Comparison of ENCODE assay signal across 8 cellular contexts in the genomic region with DNA sequence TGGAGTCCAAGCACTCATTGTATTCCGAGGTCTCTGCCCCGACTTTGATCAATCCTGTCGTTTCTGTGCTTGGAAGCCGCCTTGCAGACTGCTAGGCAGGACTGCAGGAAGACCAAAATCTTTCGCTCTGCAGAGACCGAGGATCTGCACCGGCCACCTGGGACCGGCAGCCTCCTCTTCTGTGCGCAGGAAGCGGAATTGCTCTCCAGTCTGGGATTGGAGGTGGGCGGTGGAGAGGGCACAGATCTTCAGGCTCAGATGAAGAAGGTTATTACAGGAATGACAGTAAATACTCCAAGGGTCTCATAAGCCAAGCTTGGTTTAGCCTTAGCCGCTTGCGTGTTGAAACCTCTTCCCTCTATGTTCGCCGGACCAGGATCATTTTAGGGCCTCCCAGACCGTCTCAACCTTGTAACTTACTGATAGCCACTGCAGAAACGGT. TPM values are rescaled to one million over a fixed set of nuclear protein-coding genes. Genes with fewer than 3 reads are reported as not detected.
DNase-seq lines count a peak whose midpoint lies in the region; ATAC-seq, FAIRE-seq and TF ChIP-seq lines count a peak whose summit lies in the region.

No MANE protein-coding gene starts in this region.

- TF ChIP-seq CTCF in GM23338 (conservative IDR thresholded peaks at IDR 0.05; ENCODE audit: low read depth in 2 of 2) (no peak), choroid plexus epithelial cell (conservative IDR thresholded peaks at IDR 0.05; ENCODE audit: low read depth, low read length) (no peak), HepG2 (CRISPR knock-in tag; IDR thresholded peaks at IDR 0.05) (no peak)

- peaks cover 8% of the 10 kb centered on the region for H3K27me3 Mint-ChIP-seq in GM23338 (ENCODE audit: insufficient read depth, low read depth, poor library complexity)

- TF ChIP-seq RAD21 in HepG2 (CRISPR knock-in tag; IDR thresholded peaks at IDR 0.05) = no peak

- ATAC-seq in GM23338 (peak; percentile 40), HepG2 (peak; percentile 80), HG03039 (IDR thresholded peaks at IDR 0.05; ENCODE audit: unreplicated experiment) (no peak), GM19463 (IDR thresholded peaks at IDR 0.05; ENCODE audit: unreplicated experiment) (no peak)

- DNase-seq in AG20443 (ENCODE audit: low spot score) (peak; percentile 35), GM23338 (ENCODE audit: low spot score) (peak; percentile 57), SJCRH30 (peak; percentile 45 to 62), choroid plexus epithelial cell (ENCODE audit: low read depth) (peak; percentile 52), HepG2 (ENCODE audit: low spot score) (peak; percentile 9)

- H3K36me3 ChIP-seq in GM23338 (ENCODE audit: insufficient read depth) (peaks cover under 1% of the 10 kb centered on the region; the same call in 1 of the 2 replicates), SJCRH30 (peaks cover 22% of the 10 kb centered on the region), HepG2 (replicated peaks in 1 of 2; ENCODE audit: control insufficient read depth in 1 of 2, insufficient read depth in 2 of 2, low read length in 2 of 2) (peaks cover 3 to 18% of the 10 kb centered on the region in 2 experiments; a peak in 4 of 5 replicates), stomach smooth muscle (ENCODE audit: control insufficient read depth in 2 of 2, insufficient read depth in 2 of 2, low read length in 2 of 2) (peaks cover 6% of the 10 kb centered on the region in 2 donors)

- H3K4me2 ChIP-seq in GM23338 (peak overlapping the region; percentile 86), HepG2 (ENCODE audit: low read depth, low read length) (peak overlapping the region; percentile 90)

- H3K4me1 ChIP-seq in GM23338 (ENCODE audit: insufficient read depth) = peaks cover 18% of the 10 kb centered on the region
- H3K4me1 ChIP-seq in SJCRH30 = peaks cover 6% of the 10 kb centered on the region; the same call in 1 of the 2 replicates
- H3K4me1 ChIP-seq in HepG2 (ENCODE audit: insufficient read depth, low read length) = peaks cover 33% of the 10 kb centered on the region
- H3K4me1 ChIP-seq in stomach smooth muscle (ENCODE audit: control insufficient read depth, insufficient read depth, low read length) = peaks cover 3% of the 10 kb centered on the region

- H3K9me2 ChIP-seq in GM23338 (ENCODE audit: insufficient read depth) = no peaks in the 10 kb centered on the region

- FAIRE-seq in HepG2 (lab: Jason Lieb, UNC) = no peak

- H3K79me2 ChIP-seq in GM23338 (replicated peaks; ENCODE audit: insufficient read depth) = peaks cover 40% of the 10 kb centered on the region
- H3K79me2 ChIP-seq in HepG2 (ENCODE audit: insufficient read depth, low read length) = peaks cover 17% of the 10 kb centered on the region

- no peak for TF ChIP-seq POLR2A in HepG2 (IDR thresholded peaks at IDR 0.05; ENCODE audit: insufficient read depth in 1 of 2, low read depth in 2 of 2, low read length in 2 of 2)

- intact Hi-C loops in HepG2 (cut with micrococcal nuclease; ENCODE audit: unreplicated experiment) = loop anchor here (2.0 to 5.0 kb wide), 3 partner anchors 30 to 1832 kb away; a partner anchor contains a TSS

- in situ Hi-C loops in HepG2 (cut with HindIII; ENCODE audit: extremely low pct_ligation_motif_present, low pct_unique_long_range_greater_than_20kb) = no loop called here

- peak overlapping the region; percentile 90 for H3K4me3 Mint-ChIP-seq in GM23338

- H3F3A ChIP-seq in GM23338 (replicated peaks; ENCODE audit: low read depth) = peaks cover 6% of the 10 kb centered on the region; the same call in 1 of the 2 replicates

- H2AFZ ChIP-seq in GM23338 = peak overlapping the region; percentile 74
- H2AFZ ChIP-seq in HepG2 (ENCODE audit: low read length) = no peak overlapping the region

- CTCF ChIA-PET in HepG2 (lab: Yijun Ruan, JAX; ENCODE audit: low intra/inter-chr PET ratio, low total read pairs) = no interaction called here

- TF ChIP-seq EP300 in HepG2 (IDR thresholded peaks at IDR 0.05; ENCODE audit: low read depth in 2 of 2, low read length in 2 of 2) (no peak), HepG2 (CRISPR knock-in tag; IDR thresholded peaks at IDR 0.05; ENCODE audit: borderline replicate concordance) (no peak)

- H3K27me3 ChIP-seq in GM23338 (ENCODE audit: insufficient read depth) (no peaks in the 10 kb centered on the region; the same call in 1 of the 2 replicates), SJCRH30 (no peaks in the 10 kb centered on the region), HepG2 (ENCODE audit: control insufficient read depth in 1 of 2, insufficient read depth in 2 of 2, low read length in 2 of 2) (no peaks in the 10 kb centered on the region), stomach smooth muscle (ENCODE audit: control insufficient read depth in 1 of 2, insufficient read depth in 2 of 2, low read length in 2 of 2) (no peaks in the 10 kb centered on the region)

- H3K4me3 ChIP-seq in GM23338 (peak overlapping the region; percentile 92), SJCRH30 (peak overlapping the region; percentile 100), choroid plexus epithelial cell (ENCODE audit: low read depth, low read length) (peak overlapping the region; percentile 84), HepG2 (replicated peaks in 1 of 3; ENCODE audit: insufficient read depth in 1 of 3, low read depth in 2 of 3, low read length in 3 of 3) (peak overlapping the region; percentile 87 to 95 (median 92)), stomach smooth muscle (ENCODE audit: low read length in 2 of 2) (peak overlapping the region; percentile 84 to 85)

- peak overlapping the region; percentile 87 for H3K9ac ChIP-seq in HepG2 (ENCODE audit: insufficient read depth, low read depth, low read length)
- H3K9ac ChIP-seq in stomach smooth muscle (ENCODE audit: low read length in 2 of 2) = peak overlapping the region; percentile 43 to 57

- POLR2A ChIA-PET in HepG2 (lab: Yijun Ruan, JAX) = interaction anchor here (1.4 to 1.5 kb wide), 2 partner anchors 25 to 62 kb away, joined by 3 to 4 read pairs; no protein-coding TSS in a partner anchor

- H3K9me3 ChIP-seq in SJCRH30 (replicated peaks) (no peaks in the 10 kb centered on the region), HepG2 (ENCODE audit: low read length) (no peaks in the 10 kb centered on the region), stomach smooth muscle (ENCODE audit: control insufficient read depth in 2 of 2, low read length in 2 of 2) (no peaks in the 10 kb centered on the region)

- 1% methylated on average over 6 of the region's 17 CpGs for WGBS in HepG2 (ENCODE audit: low lambda C conversion rate)

- BruUV-seq in HepG2 (replicated peaks; lab: Mats Ljungman, UMichigan) = no TSS peak

- H3K27ac ChIP-seq in GM23338 (ENCODE audit: low read depth) (no peak overlapping the region), SJCRH30 (no peak overlapping the region), HepG2 (ENCODE audit: extremely low read length, insufficient read depth, low read length) (peak overlapping the region; percentile 55), stomach smooth muscle (ENCODE audit: low read length) (no peak overlapping the region)

- H3K27ac Mint-ChIP-seq in GM23338 = no peak overlapping the region

- H3K36me3 Mint-ChIP-seq in GM23338 (ENCODE audit: low read depth) = peaks cover 18% of the 10 kb centered on the region

- no peaks in the 10 kb centered on the region for H3K9me3 Mint-ChIP-seq in GM23338

- peaks cover 11% of the 10 kb centered on the region for H3K4me1 Mint-ChIP-seq in GM23338

- H4K20me1 ChIP-seq in GM23338 (replicated peaks; ENCODE audit: insufficient read depth) (peaks cover 10% of the 10 kb centered on the region), HepG2 (ENCODE audit: insufficient read depth, low read length) (0 out of 2 replicates have a peak, but pooled peaks cover 6% of the 10 kb centered on the region)

RNA-seq across cellular contexts. Expression of a gene that starts 1.0 kb away (rescaled TPM):
- total RNA-seq in GM23338 (2014; rRNA removed; shearing (Covaris generic)) = 32.7 and 42.6 TPM in 2 replicates
- polyA plus RNA-seq in GM23338 (2016; fragmentation: Nextera tagmentation; extraction: Ambion mirVana) = 33.4 and 40.0 TPM in 2 replicates
- 59.9 and 70.9 TPM in 2 replicates for total RNA-seq in SJCRH30 (2014; rRNA removed; shearing (Covaris generic))
- 27.4 and 48.7 TPM in 2 replicates for total RNA-seq in HepG2 (2016; rRNA removed; fragmentation: Illumina TruSeq; extraction: Trizol)
- total RNA-seq in HepG2 (2016; cell fraction: cytosol; rRNA removed; fragmentation: Illumina TruSeq; extraction: Trizol; ENCODE audit: low read depth) = 3.2 and 3.7 TPM in 2 replicates
- 27.7 and 51.2 TPM in 2 replicates for total RNA-seq in HepG2 (2016; cell fraction: insoluble cytoplasmic fraction; rRNA removed; fragmentation: Illumina TruSeq; extraction: Trizol)
- 7.2 and 9.4 TPM in 2 replicates for total RNA-seq in HepG2 (2016; cell fraction: membrane; rRNA removed; fragmentation: Illumina TruSeq; extraction: Trizol)
- 73.6 and 82.8 TPM in 2 replicates for total RNA-seq in HepG2 (2016; cell fraction: nucleus; rRNA removed; fragmentation: Illumina TruSeq; extraction: Trizol)
- 45.2 and 45.6 TPM in 2 replicates for polyA plus RNA-seq in HepG2 (2011; rRNA removed)
- polyA plus RNA-seq in HepG2 (2011; cell fraction: cytosol; rRNA removed) = 34.4 and 35.7 TPM in 2 replicates
- polyA plus RNA-seq in HepG2 (2011; cell fraction: nucleus; rRNA removed) = 125 and 161 TPM in 2 replicates
- polyA plus RNA-seq in HepG2 (2012) = 25.2 and 38.0 TPM in 2 replicates
- polyA plus RNA-seq in HepG2 (2016; cell fraction: cytosol; fragmentation: Illumina TruSeq; extraction: Trizol; ENCODE audit: low read depth) = 2.4 and 3.6 TPM in 2 replicates
- polyA plus RNA-seq in HepG2 (2016; cell fraction: insoluble cytoplasmic fraction; fragmentation: Illumina TruSeq; extraction: Trizol; ENCODE audit: low read depth) = 14.1 and 14.8 TPM in 2 replicates
- 3.1 and 5.5 TPM in 2 replicates for polyA plus RNA-seq in HepG2 (2016; cell fraction: membrane; fragmentation: Illumina TruSeq; extraction: Trizol; ENCODE audit: low read depth)
- 108 and 114 TPM in 2 replicates for polyA plus RNA-seq in HepG2 (2016; cell fraction: nucleus; fragmentation: Illumina TruSeq; extraction: Trizol; ENCODE audit: insufficient read depth, low read depth)
- polyA minus RNA-seq in HepG2 (2011; rRNA and poly(A)+ RNA removed; ENCODE audit: low replicate concordance) = 42.0 and 48.4 TPM in 2 replicates
- 19.9 and 24.8 TPM in 2 replicates for polyA minus RNA-seq in HepG2 (2011; cell fraction: cytosol; rRNA and poly(A)+ RNA removed)
- polyA minus RNA-seq in HepG2 (2011; cell fraction: nucleus; rRNA and poly(A)+ RNA removed) = 67.5 and 74.8 TPM in 2 replicates

RNA-seq across cellular contexts. Expression of a gene that starts 29.2 kb away (rescaled TPM):
- 13.3 and 16.3 TPM in 2 replicates for total RNA-seq in GM23338 (2014; rRNA removed; shearing (Covaris generic))
- 5.5 and 5.7 TPM in 2 replicates for polyA plus RNA-seq in GM23338 (2016; fragmentation: Nextera tagmentation; extraction: Ambion mirVana)
- total RNA-seq in SJCRH30 (2014; rRNA removed; shearing (Covaris generic)) = 36.7 and 40.2 TPM in 2 replicates
- 10.7 and 15.9 TPM in 2 replicates for total RNA-seq in HepG2 (2016; rRNA removed; fragmentation: Illumina TruSeq; extraction: Trizol)
- total RNA-seq in HepG2 (2016; cell fraction: cytosol; rRNA removed; fragmentation: Illumina TruSeq; extraction: Trizol; ENCODE audit: low read depth) = 3.6 and 4.1 TPM in 2 replicates
- 13.3 and 16.3 TPM in 2 replicates for total RNA-seq in HepG2 (2016; cell fraction: insoluble cytoplasmic fraction; rRNA removed; fragmentation: Illumina TruSeq; extraction: Trizol)
- total RNA-seq in HepG2 (2016; cell fraction: membrane; rRNA removed; fragmentation: Illumina TruSeq; extraction: Trizol) = 3.8 TPM in 2 replicates
- 12.9 and 14.5 TPM in 2 replicates for total RNA-seq in HepG2 (2016; cell fraction: nucleus; rRNA removed; fragmentation: Illumina TruSeq; extraction: Trizol)
- polyA plus RNA-seq in HepG2 (2011; rRNA removed) = 3.0 and 3.3 TPM in 2 replicates
- polyA plus RNA-seq in HepG2 (2011; cell fraction: cytosol; rRNA removed) = 1.1 and 2.3 TPM in 2 replicates
- polyA plus RNA-seq in HepG2 (2011; cell fraction: nucleus; rRNA removed) = 8.5 and 9.7 TPM in 2 replicates
- 5.5 and 5.7 TPM in 2 replicates for polyA plus RNA-seq in HepG2 (2012)
- 0.27 and 0.28 TPM in 2 replicates for polyA plus RNA-seq in HepG2 (2016; cell fraction: cytosol; fragmentation: Illumina TruSeq; extraction: Trizol; ENCODE audit: low read depth)
- 10.8 and 11.2 TPM in 2 replicates for polyA plus RNA-seq in HepG2 (2016; cell fraction: insoluble cytoplasmic fraction; fragmentation: Illumina TruSeq; extraction: Trizol; ENCODE audit: low read depth)
- 0.96 and 1.3 TPM in 2 replicates for polyA plus RNA-seq in HepG2 (2016; cell fraction: membrane; fragmentation: Illumina TruSeq; extraction: Trizol; ENCODE audit: low read depth)
- polyA plus RNA-seq in HepG2 (2016; cell fraction: nucleus; fragmentation: Illumina TruSeq; extraction: Trizol; ENCODE audit: insufficient read depth, low read depth) = 9.7 and 12.6 TPM in 2 replicates
- 1.6 and 1.8 TPM in 2 replicates for polyA minus RNA-seq in HepG2 (2011; rRNA and poly(A)+ RNA removed; ENCODE audit: low replicate concordance)
- polyA minus RNA-seq in HepG2 (2011; cell fraction: cytosol; rRNA and poly(A)+ RNA removed) = 1.3 and 2.9 TPM in 2 replicates
- 22.5 and 27.8 TPM in 2 replicates for polyA minus RNA-seq in HepG2 (2011; cell fraction: nucleus; rRNA and poly(A)+ RNA removed)

Comparison
In these comparisons a context has a peak if more than half of its experiments do, and no peak if none do; other contexts are left out.
1. ATAC-seq: peak in GM23338 (single experiment) and HepG2 (single experiment); none in HG03039 (single experiment) and GM19463 (single experiment).
2. Peak in every context shown above with its lines, with median percentiles within 50 percentile points of each other: DNase-seq and H3K4me3 ChIP-seq.